In genomic region chr12:112005419-112006395, GRCh38 we compare ENCODE assay signal across 9 cellular contexts. TPM values are rescaled to one million over a fixed set of nuclear protein-coding genes. Genes with fewer than 3 reads are reported as not detected.
DNase-seq lines count a peak whose midpoint lies in the region; ATAC-seq lines count a peak whose summit lies in the region.
"Had no signal": no experiment of that assay in that cellular context is flagged by ENCODE, and none has a peak within 500 bp of the region (broad histone marks: within the 10 kb centered on the region; RNA-seq: fewer than 3 reads in every experiment).

No MANE protein-coding gene starts in this region.

- ATAC-seq in left colon = peak; percentile 96
- ATAC-seq in GM19023 (IDR thresholded peaks at IDR 0.05; ENCODE audit: unreplicated experiment) = no peak
- ATAC-seq in GM18870 (IDR thresholded peaks at IDR 0.05; ENCODE audit: unreplicated experiment) = no peak

- intact Hi-C loops in left colon (cut with DNase I, micrococcal nuclease) = no loop called here

- DNase-seq in AG20443 (ENCODE audit: low spot score) = peak; percentile 18
- peak; percentile 40 for DNase-seq in HPDE6-E6E7 (ENCODE audit: extremely low spot score)
- DNase-seq in amniotic epithelial cell (ENCODE audit: low read depth) = peak; percentile 34
- DNase-seq in left colon = peak; percentile 53 to 63
- DNase-seq in hippocampal formation (lab: John Stamatoyannopoulos, UW) = no peak
- no peak for DNase-seq in NCI-H1105 (lab: John Stamatoyannopoulos, UW)
- DNase-seq: GF-D8 had no signal

RNA-seq across cellular contexts. Expression of gene TMEM116, which starts 7.3 kb away (rescaled TPM):
- 10 to 100 TPM in 1 of 2 donors, 1 to 10 TPM in 1; 9.3 to 11.9 TPM for total RNA-seq in left colon

RNA-seq across cellular contexts. Expression of gene ERP29, which starts 7.5 kb away (rescaled TPM):
- 100 to 1,000 TPM; 113 to 117 TPM for total RNA-seq in left colon

Comparison
In these comparisons a context has a peak if more than half of its experiments do, and no peak if none do; other contexts are left out.
1. DNase-seq: peak in AG20443 (single experiment), HPDE6-E6E7 (single experiment), amniotic epithelial cell (single experiment) and left colon (2 of 2); none in hippocampal formation (0 of 2) and NCI-H1105 (single experiment).